ENCODE assay signal across 1 cellular context in genomic region chr1:6622396-6623152, GRCh38.
TF ChIP-seq lines count a peak whose summit lies in the region.

No MANE protein-coding gene starts in this region.

TF ChIP-seq in HepG2, 621 proteins besides CTCF, POLR2A, EP300 and RAD21:
- TF ChIP-seq ZNF562 (CRISPR knock-in tag; IDR thresholded peaks at IDR 0.05; ENCODE audit: borderline replicate concordance) (no peak), FIP1L1 (IDR thresholded peaks at IDR 0.05; ENCODE audit: borderline replicate concordance, insufficient read depth, low read depth, low read length) (no peak)
